In genomic region chr9:100074093-100074492, GRCh38 we compare ENCODE assay signal across 15 cellular contexts.
"Had no signal": no experiment of that assay in that cellular context is flagged by ENCODE, and none has a peak within 500 bp of the region (broad histone marks: within the 10 kb centered on the region; RNA-seq: fewer than 3 reads in every experiment).

No MANE protein-coding gene starts in this region.

- H3K9me3 ChIP-seq: body of pancreas, gastrocnemius medialis, pancreas, tibial nerve had no signal

- H3K36me3 ChIP-seq: cardiac muscle cell, gastrocnemius medialis, pancreas, tibial nerve had no signal

- H3K27ac ChIP-seq: body of pancreas, cardiac muscle cell, gastrocnemius medialis, pancreas, tibial nerve had no signal

- H3K4me3 ChIP-seq: body of pancreas, cardiac muscle cell, gastrocnemius medialis, pancreas, tibial nerve had no signal

- H3K27me3 ChIP-seq: body of pancreas, cardiac muscle cell, gastrocnemius medialis, pancreas, tibial nerve had no signal

- DNase-seq: activated CD4-positive, alpha-beta memory T cell treated with anti-CD3 and anti-CD28 coated beads for 36 hours; activated CD4-positive, alpha-beta T cell treated with anti-CD3 and anti-CD28 coated beads for 48 hours; activated naive CD4-positive, alpha-beta T cell treated with Interleukin-2 at 50 U/mL for 16 hours; activated naive CD8-positive, alpha-beta T cell treated with anti-CD3 and anti-CD28 coated beads for 36 hours; activated T-cell treated with anti-CD3 and anti-CD28 coated beads, Interleukin-2, amount 50 U/mL, for 48 hours; body of pancreas; effector CD4-positive, alpha-beta T cell; gastrocnemius medialis; pancreas; small intestine; stimulated activated CD4-positive, alpha-beta T cell treated with anti-CD3 and anti-CD28 coated beads, Interleukin-2, amount 100 ng/mL, for 24 hours; stimulated activated naive CD8-positive, alpha-beta T cell treated with anti-CD3 and anti-CD28 coated beads, Interleukin-15, amount 100 ng/mL, for 72 hours; T-helper 17 cell had no signal
